22 cellular contexts compared by ENCODE assay signal in the genomic region with DNA sequence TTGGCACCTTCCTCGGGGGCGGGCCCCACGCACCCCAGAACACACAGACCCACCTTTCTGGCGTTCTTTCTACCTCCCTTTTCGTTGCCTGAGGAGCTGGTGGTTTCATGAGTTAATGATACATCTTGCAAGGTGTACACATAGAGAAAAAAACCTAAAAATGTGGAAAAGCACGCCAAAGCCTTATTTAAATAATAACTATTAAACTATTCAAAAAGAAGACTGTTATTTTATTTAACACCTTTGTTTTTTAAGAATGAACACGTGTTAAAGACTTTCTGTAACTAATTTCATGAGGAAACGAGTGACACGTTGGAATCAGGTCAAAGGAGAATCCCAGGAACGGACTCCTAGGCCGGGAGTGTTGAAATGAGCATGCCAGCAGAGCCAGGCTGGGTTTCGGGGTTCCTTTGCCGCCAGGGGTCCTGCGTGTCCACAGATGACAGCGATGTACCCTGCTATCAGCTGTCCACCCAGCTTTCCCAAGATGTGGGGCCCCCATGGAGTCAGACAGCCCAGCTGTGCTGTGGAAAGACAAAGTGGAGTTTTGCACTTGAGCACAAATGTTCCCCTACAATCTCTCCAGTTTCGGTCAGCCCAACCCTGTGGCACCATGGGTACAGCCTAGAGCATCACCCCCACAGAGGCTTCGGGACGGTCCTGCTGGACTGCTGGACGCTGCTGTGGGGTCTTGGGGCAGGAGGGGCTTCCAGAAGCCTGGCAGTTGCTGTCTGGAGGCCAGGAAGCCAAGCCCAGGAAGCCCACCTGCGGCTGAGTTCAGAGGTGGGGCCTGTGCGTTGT. TPM values are rescaled to one million over a fixed set of nuclear protein-coding genes. Genes with fewer than 3 reads are reported as not detected.
"Had no signal": no experiment of that assay in that cellular context is flagged by ENCODE, and none has a peak within 500 bp of the region (broad histone marks: within the 10 kb centered on the region; RNA-seq: fewer than 3 reads in every experiment).

No MANE protein-coding gene starts in this region.

- H2AFZ ChIP-seq: PC-9 had no signal

- H3K4me3 ChIP-seq: PC-9 had no signal

- H3K27ac ChIP-seq: PC-9 had no signal

- DNase-seq: activated CD4-positive, alpha-beta memory T cell treated with anti-CD3 and anti-CD28 coated beads for 36 hours; activated CD4-positive, alpha-beta T cell treated with anti-CD3 and anti-CD28 coated beads for 48 hours; activated CD4-positive, CD25-positive, alpha-beta regulatory T cell treated with anti-CD3 and anti-CD28 coated beads, Interleukin-2, amount 50 U/mL, for 72 hours; activated CD8-positive, alpha-beta memory T cell treated with anti-CD3 and anti-CD28 coated beads for 24 hours; activated gamma-delta T cell; activated naive CD4-positive, alpha-beta T cell treated with anti-CD3 and anti-CD28 coated beads for 36 hours; activated T-cell treated with anti-CD3 and anti-CD28 coated beads, Interleukin-2, amount 50 U/mL, for 48 hours; amygdala; MM.1S; NCI-H1048; NCI-H1694 treated with DMSO at 0.1 percent for 48 hours; NCI-H2029 treated with DMSO at 0.1 percent for 48 hours; NCI-H345; NCI-H524; PC-9; SHP77 treated with DMSO at 0.1 percent for 48 hours; T-helper 17 cell; T-helper 9 cell had no signal

- ATAC-seq: activated T-helper 17 cell treated with anti-CD3 and anti-CD28 coated beads, Interleukin-2, amount 50 U/mL, for 72 hours; T-helper 17 cell; WTC11 had no signal

- FAIRE-seq: astrocyte had no signal

- H3K4me2 ChIP-seq: PC-9 had no signal

RNA-seq across cellular contexts. Expression of gene SLC17A9, which starts 16.1 kb away (rescaled TPM):
- total RNA-seq: SK-MEL-5 had no signal

RNA-seq across cellular contexts. Expression of gene BHLHE23, which starts 38.2 kb away (rescaled TPM):
- total RNA-seq: activated CD4-positive, alpha-beta memory T cell treated with anti-CD3 and anti-CD28 coated beads for 36 hours; activated naive CD4-positive, alpha-beta T cell treated with anti-CD3 and anti-CD28 coated beads for 36 hours; activated T-helper 17 cell treated with anti-CD3 and anti-CD28 coated beads, Interleukin-2, amount 50 U/mL, for 72 hours; astrocyte; PC-9; SK-MEL-5; T-helper 17 cell had no signal
